22 cellular contexts compared by ENCODE assay signal in genomic region chr19:18468930-18469244, GRCh38.
DNase-seq lines count a peak whose midpoint lies in the region; ATAC-seq and TF ChIP-seq lines count a peak whose summit lies in the region.
"Had no signal": no experiment of that assay in that cellular context is flagged by ENCODE, and none has a peak within 500 bp of the region (broad histone marks: within the 10 kb centered on the region; RNA-seq: fewer than 3 reads in every experiment).

No MANE protein-coding gene starts in this region.

- H3K4me1 Mint-ChIP-seq in T-helper 1 cell treated with Interleukin-12 subunit alpha and Interleukin-12 subunit beta and Interleukin-4 antibody, amounts not matched to agents 30 μg/mL and 1 μg/mL, for 36 hours (ENCODE audit: low read depth): peaks cover 14% of the 10 kb centered on the region
- H3K4me1 Mint-ChIP-seq in stimulated activated effector memory CD8-positive, alpha-beta T cell treated with anti-CD3 and anti-CD28 coated beads, Interleukin-12 subunit alpha, Interleukin-12 subunit beta, amount 100 ng/mL, for 72 hours: peaks cover 57% of the 10 kb centered on the region

- no peaks in the 10 kb centered on the region for H3K27me3 Mint-ChIP-seq in T-helper 1 cell treated with Interleukin-12 subunit alpha and Interleukin-12 subunit beta and Interleukin-4 antibody, amounts not matched to agents 30 μg/mL and 1 μg/mL, for 36 hours (ENCODE audit: low read depth)
- H3K27me3 Mint-ChIP-seq: IgD-negative memory B cell; stimulated activated naive B cell treated with anti-CD40 and anti-IgM and Interleukin-4, amounts not matched to agents 10 μg/mL and 1 μg/mL and 100 μg/mL, for 72 hours had no signal

- peak overlapping the region; percentile 47 for H3K9ac ChIP-seq in iPS-15b (ENCODE audit: low read depth, low read length)

- ATAC-seq in stimulated activated effector memory CD8-positive, alpha-beta T cell treated with anti-CD3 and anti-CD28 coated beads, Interleukin-12 subunit alpha, Interleukin-12 subunit beta, amount 100 ng/mL, for 72 hours: no peak
- ATAC-seq in stimulated activated naive CD8-positive, alpha-beta T cell treated with anti-CD3 and anti-CD28 coated beads, Interleukin-15, Interleukin-2, amounts not matched to agents 100 U/mL and 50 U/mL, for 24 hours: no peak

- TF ChIP-seq CTCF in neutrophil (IDR thresholded peaks at IDR 0.05): no peak

- H3K27ac ChIP-seq in neutrophil: peak overlapping the region; percentile 68
- H3K27ac ChIP-seq: 22Rv1, cardiac muscle cell, VCaP had no signal

- H3K27me3 ChIP-seq in iPS-15b (ENCODE audit: control insufficient read depth, insufficient read depth, low read length) (no peaks in the 10 kb centered on the region), neutrophil (no peaks in the 10 kb centered on the region)
- H3K27me3 ChIP-seq: cardiac muscle cell, heart left ventricle, Peyer's patch had no signal

- no peaks in the 10 kb centered on the region for H3K4me1 ChIP-seq in iPS-15b (ENCODE audit: control insufficient read depth, insufficient read depth, low read length)
- H3K4me1 ChIP-seq in neutrophil (ENCODE audit: control insufficient read depth in 1 of 2, insufficient read depth in 1 of 2, low read depth in 1 of 2, low read length in 1 of 2): peaks cover 32 to 45% of the 10 kb centered on the region in 2 experiments

- no peaks in the 10 kb centered on the region for H3K9me3 Mint-ChIP-seq in T-helper 1 cell treated with Interleukin-12 subunit alpha and Interleukin-12 subunit beta and Interleukin-4 antibody, amounts not matched to agents 30 μg/mL and 1 μg/mL, for 36 hours
- H3K9me3 Mint-ChIP-seq in stimulated activated effector memory CD8-positive, alpha-beta T cell treated with anti-CD3 and anti-CD28 coated beads, Interleukin-12 subunit alpha, Interleukin-12 subunit beta, amount 100 ng/mL, for 72 hours: no peaks in the 10 kb centered on the region
- H3K9me3 Mint-ChIP-seq: activated naive CD4-positive, alpha-beta T cell treated with anti-CD3 and anti-CD28 coated beads, Interleukin-2, amount 50 U/mL, for 72 hours; GM23338; IgD-negative memory B cell; nephron progenitor cell; stimulated activated naive B cell treated with anti-CD40 and anti-IgM and Interleukin-4, amounts not matched to agents 10 μg/mL and 1 μg/mL and 100 μg/mL, for 72 hours had no signal

- H3K36me3 ChIP-seq in iPS-15b (ENCODE audit: control insufficient read depth, insufficient read depth, low read length): peaks cover 22% of the 10 kb centered on the region
- H3K36me3 ChIP-seq in neutrophil: peaks cover 77% of the 10 kb centered on the region
- H3K36me3 ChIP-seq: cardiac muscle cell had no signal

- H3K4me3 Mint-ChIP-seq in T-helper 1 cell treated with Interleukin-12 subunit alpha and Interleukin-12 subunit beta and Interleukin-4 antibody, amounts not matched to agents 30 μg/mL and 1 μg/mL, for 36 hours: no peak overlapping the region
- no peak overlapping the region for H3K4me3 Mint-ChIP-seq in stimulated activated effector memory CD8-positive, alpha-beta T cell treated with anti-CD3 and anti-CD28 coated beads, Interleukin-12 subunit alpha, Interleukin-12 subunit beta, amount 100 ng/mL, for 72 hours
- H3K4me3 Mint-ChIP-seq: GM23338; IgD-negative memory B cell; nephron progenitor cell; stimulated activated naive B cell treated with anti-CD40 and anti-IgM and Interleukin-4, amounts not matched to agents 10 μg/mL and 1 μg/mL and 100 μg/mL, for 72 hours had no signal

- H3K27ac Mint-ChIP-seq in T-helper 1 cell treated with Interleukin-12 subunit alpha and Interleukin-12 subunit beta and Interleukin-4 antibody, amounts not matched to agents 30 μg/mL and 1 μg/mL, for 36 hours: peak overlapping the region; percentile 34
- H3K27ac Mint-ChIP-seq in stimulated activated effector memory CD8-positive, alpha-beta T cell treated with anti-CD3 and anti-CD28 coated beads, Interleukin-12 subunit alpha, Interleukin-12 subunit beta, amount 100 ng/mL, for 72 hours: peak overlapping the region; percentile 62
- H3K27ac Mint-ChIP-seq: GM23338, nephron progenitor cell had no signal

- H3K9me3 ChIP-seq in iPS-15b (ENCODE audit: control insufficient read depth, insufficient read depth, low read length) (no peaks in the 10 kb centered on the region), neutrophil (no peaks in the 10 kb centered on the region)
- H3K9me3 ChIP-seq: heart left ventricle, Peyer's patch had no signal

- peaks cover 10% of the 10 kb centered on the region for H3K36me3 Mint-ChIP-seq in T-helper 1 cell treated with Interleukin-12 subunit alpha and Interleukin-12 subunit beta and Interleukin-4 antibody, amounts not matched to agents 30 μg/mL and 1 μg/mL, for 36 hours (ENCODE audit: low read depth)
- peaks cover 68% of the 10 kb centered on the region for H3K36me3 Mint-ChIP-seq in stimulated activated effector memory CD8-positive, alpha-beta T cell treated with anti-CD3 and anti-CD28 coated beads, Interleukin-12 subunit alpha, Interleukin-12 subunit beta, amount 100 ng/mL, for 72 hours
- H3K36me3 Mint-ChIP-seq: activated naive CD4-positive, alpha-beta T cell treated with anti-CD3 and anti-CD28 coated beads, Interleukin-2, amount 50 U/mL, for 72 hours; IgD-negative memory B cell had no signal

- DNase-seq in T-helper 1 cell: no peak
- DNase-seq in stimulated activated effector memory CD8-positive, alpha-beta T cell treated with anti-CD3 and anti-CD28 coated beads, Interleukin-12 subunit alpha, Interleukin-12 subunit beta, amount 100 ng/mL, for 72 hours (ENCODE audit: low spot score in 2 of 2): no peak
- no peak for DNase-seq in SW 1271 (lab: John Stamatoyannopoulos, UW)
- DNase-seq in iPS-NIHi7 (ENCODE audit: extremely low spot score): no peak
- no peak for DNase-seq in stimulated activated naive CD8-positive, alpha-beta T cell treated with anti-CD3 and anti-CD28 coated beads, Interleukin-15, Interleukin-2, amounts not matched to agents 100 U/mL and 50 U/mL, for 24 hours
- DNase-seq: GF-D8; NCI-H1048; NCI-H2107; stimulated activated naive B cell treated with anti-CD40 and anti-IgM and Interleukin-4, amounts not matched to agents 10 μg/mL and 1 μg/mL and 100 μg/mL, for 72 hours had no signal

- H3K4me3 ChIP-seq in iPS-15b (ENCODE audit: low read depth, low read length): no peak overlapping the region
- no peak overlapping the region for H3K4me3 ChIP-seq in neutrophil (ENCODE audit: low read depth in 1 of 2, low read length in 1 of 2)
- H3K4me3 ChIP-seq: cardiac muscle cell, coronary artery, GM23338, heart left ventricle, Peyer's patch had no signal
